Comparison of ENCODE assay signal across 8 cellular contexts in genomic region chr11:74492974-74493815, GRCh38. TPM values are rescaled to one million over a fixed set of nuclear protein-coding genes. Genes with fewer than 3 reads are reported as not detected.
DNase-seq lines count a peak whose midpoint lies in the region; ATAC-seq and TF ChIP-seq lines count a peak whose summit lies in the region.

Gene LIPT2, minus strand, starts transcription at chr11:74493724. Its CDS starts 21 bp downstream, at chr11:74493703.

- H3K36me3 ChIP-seq in SK-N-SH (replicated peaks in 1 of 2; ENCODE audit: control insufficient read depth in 1 of 2, insufficient read depth in 2 of 2, low read length in 1 of 2) (peaks cover 0 to 5% of the 10 kb centered on the region in 2 experiments), testis (ENCODE audit: low read depth, missing control alignments) (no peaks in the 10 kb centered on the region)

- peaks cover 4% of the 10 kb centered on the region for H3K27me3 Mint-ChIP-seq in glutamatergic neuron (ENCODE audit: unreplicated experiment)

- peak within 1 kb of the TSS; percentile 80 for H2AFZ ChIP-seq in SK-N-SH (ENCODE audit: low read depth)

- WGBS in SK-N-SH (ENCODE audit: low lambda C conversion rate): under 1% methylated on average over 24 of the region's 97 CpGs
- 0% methylated on average over 14 to 23 of the region's 97 CpGs for WGBS in testis, 2 donors

- peak within 1 kb of the TSS; percentile 85 for H3K4me3 Mint-ChIP-seq in glutamatergic neuron (ENCODE audit: unreplicated experiment)

- no peak for TF ChIP-seq POLR2A in testis (IDR thresholded peaks at IDR 0.05)

- H3K4me1 ChIP-seq in SK-N-SH (ENCODE audit: control insufficient read depth in 1 of 2, insufficient read depth in 2 of 2, low read depth in 1 of 2, low read length in 1 of 2) (peaks cover 0 to 10% of the 10 kb centered on the region in 2 experiments; a peak in 2 of 4 replicates), testis (peaks cover 5% of the 10 kb centered on the region)

- H3K9me3 ChIP-seq in SK-N-SH: 0 out of 2 replicates have a peak, but pooled peaks cover 10% of the 10 kb centered on the region
- no peaks in the 10 kb centered on the region for H3K9me3 ChIP-seq in testis

- no peak for TF ChIP-seq RAD21 in SK-N-SH (IDR thresholded peaks at IDR 0.05; ENCODE audit: low read length)

- ATAC-seq in HG02588 (IDR thresholded peaks at IDR 0.05; ENCODE audit: unreplicated experiment) (peak; percentile 95), omental fat pad (ENCODE audit: low FRiP score) (peak; percentile 99)
- peak; percentile 95 to 97 for ATAC-seq in activated naive CD4-positive, alpha-beta T cell treated with anti-CD3 and anti-CD28 coated beads, Interleukin-2, amount 50 U/mL, for 72 hours

- intact Hi-C loops in testis (cut with DNase I; ENCODE audit: low total_unique reads): no loop called here

- peaks cover 4% of the 10 kb centered on the region for H3K4me1 Mint-ChIP-seq in glutamatergic neuron (ENCODE audit: low read depth, unreplicated experiment)

- no peak for TF ChIP-seq CTCF in SK-N-SH (IDR thresholded peaks at IDR 0.05)
- TF ChIP-seq CTCF in glutamatergic neuron (IDR thresholded peaks at IDR 0.05; ENCODE audit: partially characterized antibody, unreplicated experiment): no peak
- no peak for TF ChIP-seq CTCF in omental fat pad (IDR thresholded peaks at IDR 0.05)
- no peak for TF ChIP-seq CTCF in testis (IDR thresholded peaks at IDR 0.05)

- no peaks in the 10 kb centered on the region for H4K20me1 ChIP-seq in SK-N-SH (ENCODE audit: insufficient read depth)

- peak within 1 kb of the TSS; percentile 79 to 98 for H3K27ac ChIP-seq in SK-N-SH (ENCODE audit: low read depth in 2 of 2, low read length in 1 of 2)
- H3K27ac ChIP-seq in testis: peak within 1 kb of the TSS; percentile 97 to 99

- peak within 1 kb of the TSS; percentile 80 for H3K4me3 ChIP-seq in GM08714 (ENCODE audit: low read length)
- H3K4me3 ChIP-seq in SK-N-SH (ENCODE audit: low read depth in 2 of 2, low read length in 1 of 2): peak within 1 kb of the TSS; percentile 76 to 90
- peak within 1 kb of the TSS; percentile 92 to 94 for H3K4me3 ChIP-seq in testis

- CTCF ChIA-PET in SK-N-SH (lab: Yijun Ruan, JAX): interaction anchor here (0.8 to 3.3 kb wide), 13 partner anchors 12 to 233 kb away, joined by 3 to 19 read pairs (median 4); no protein-coding TSS in a partner anchor

- H3K4me2 ChIP-seq in SK-N-SH: peak within 1 kb of the TSS; percentile 93

- DNase-seq in NCI-H1048 (lab: John Stamatoyannopoulos, UW) (peak; percentile 97), SK-N-SH (peak; percentile 93), glutamatergic neuron (peak; percentile 97), omental fat pad (ENCODE audit: low spot score) (peak; percentile 76), testis (peak; percentile 98)
- DNase-seq in activated naive CD4-positive, alpha-beta T cell treated with anti-CD3 and anti-CD28 coated beads, Interleukin-2, amount 50 U/mL, for 72 hours (ENCODE audit: low spot score in 2 of 2): peak; percentile 96 to 97

- H3K36me3 Mint-ChIP-seq in activated naive CD4-positive, alpha-beta T cell treated with anti-CD3 and anti-CD28 coated beads, Interleukin-2, amount 50 U/mL, for 72 hours: peaks cover 0 to 9% of the 10 kb centered on the region in 2 donors
- H3K36me3 Mint-ChIP-seq in glutamatergic neuron (ENCODE audit: unreplicated experiment): peaks cover 4% of the 10 kb centered on the region

- peaks cover 0 to 4% of the 10 kb centered on the region in 2 donors for H3K9me3 Mint-ChIP-seq in activated naive CD4-positive, alpha-beta T cell treated with anti-CD3 and anti-CD28 coated beads, Interleukin-2, amount 50 U/mL, for 72 hours
- H3K9me3 Mint-ChIP-seq in glutamatergic neuron (ENCODE audit: unreplicated experiment): no peaks in the 10 kb centered on the region

- H3K79me2 ChIP-seq in SK-N-SH (ENCODE audit: insufficient read depth): no peaks in the 10 kb centered on the region

- peak within 1 kb of the TSS; percentile 86 to 95 for H3K27ac Mint-ChIP-seq in activated naive CD4-positive, alpha-beta T cell treated with anti-CD3 and anti-CD28 coated beads, Interleukin-2, amount 50 U/mL, for 72 hours
- H3K27ac Mint-ChIP-seq in glutamatergic neuron (ENCODE audit: unreplicated experiment): no peak within 1 kb of the TSS

- H3K9me2 ChIP-seq in SK-N-SH: no peaks in the 10 kb centered on the region

- POLR2A ChIA-PET in SK-N-SH (lab: Yijun Ruan, JAX): interaction anchor here (0.5 to 2.3 kb wide), 19 partner anchors 8 to 1810 kb away, joined by 3 to 9 read pairs (median 4); partner anchors contain the start of genes PGM2L1 and POLD3

- peaks cover 11% of the 10 kb centered on the region for H3F3A ChIP-seq in SK-N-SH (replicated peaks; ENCODE audit: insufficient read depth)

- peak within 1 kb of the TSS; percentile 89 for H3K9ac ChIP-seq in SK-N-SH

- TF ChIP-seq EP300 in SK-N-SH (IDR thresholded peaks at IDR 0.05; ENCODE audit: borderline replicate concordance in 1 of 2, low read depth in 1 of 2, low read length in 1 of 2): peak in 1 of 2 experiments; percentile 35; a peak in 1 of 4 replicates

- H3K27me3 ChIP-seq in SK-N-SH (ENCODE audit: insufficient read depth) (no peaks in the 10 kb centered on the region), testis (no peaks in the 10 kb centered on the region)

TF ChIP-seq in SK-N-SH, 30 proteins besides CTCF, POLR2A, EP300 and RAD21 (continues in another document):
- TF ChIP-seq TEAD4 (IDR thresholded peaks at IDR 0.05; ENCODE audit: borderline replicate concordance, insufficient read depth): no peak
- TF ChIP-seq MEF2A (IDR thresholded peaks at IDR 0.05; ENCODE audit: borderline replicate concordance, low read depth): no peak
- TF ChIP-seq NFIC (IDR thresholded peaks at IDR 0.05; ENCODE audit: borderline replicate concordance): no peak
- TF ChIP-seq, protein P1, sequence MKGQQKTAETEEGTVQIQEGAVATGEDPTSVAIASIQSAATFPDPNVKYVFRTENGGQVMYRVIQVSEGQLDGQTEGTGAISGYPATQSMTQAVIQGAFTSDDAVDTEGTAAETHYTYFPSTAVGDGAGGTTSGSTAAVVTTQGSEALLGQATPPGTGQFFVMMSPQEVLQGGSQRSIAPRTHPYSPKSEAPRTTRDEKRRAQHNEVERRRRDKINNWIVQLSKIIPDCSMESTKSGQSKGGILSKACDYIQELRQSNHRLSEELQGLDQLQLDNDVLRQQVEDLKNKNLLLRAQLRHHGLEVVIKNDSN (IDR thresholded peaks at IDR 0.05; ENCODE audit: borderline replicate concordance, low read depth): no peak
- TF ChIP-seq RXRA (IDR thresholded peaks at IDR 0.05; ENCODE audit: borderline replicate concordance, low read depth): no peak
- TF ChIP-seq SIN3A (IDR thresholded peaks at IDR 0.05; ENCODE audit: borderline replicate concordance, low read depth, low read length): peak; percentile 62; the same call in 1 of the 2 replicates
- TF ChIP-seq SMC3 (IDR thresholded peaks at IDR 0.05; ENCODE audit: low read depth, low read length): no peak
- no peak for TF ChIP-seq FOXJ3 (CRISPR knock-in tag; IDR thresholded peaks at IDR 0.05)
- no peak for TF ChIP-seq REST (IDR thresholded peaks at IDR 0.05; ENCODE audit: low read depth, low read length)
- TF ChIP-seq MXI1 (IDR thresholded peaks at IDR 0.05; ENCODE audit: low read depth, low read length): peak; percentile 56; the same call in 1 of the 2 replicates
- 0 out of 2 replicates have a peak, but pooled peaks have one; percentile 49 for TF ChIP-seq FOXM1 (IDR thresholded peaks at IDR 0.05; ENCODE audit: low read depth)
- TF ChIP-seq GABPA (IDR thresholded peaks at IDR 0.05; ENCODE audit: low read depth): no peak
- TF ChIP-seq, protein P2, sequence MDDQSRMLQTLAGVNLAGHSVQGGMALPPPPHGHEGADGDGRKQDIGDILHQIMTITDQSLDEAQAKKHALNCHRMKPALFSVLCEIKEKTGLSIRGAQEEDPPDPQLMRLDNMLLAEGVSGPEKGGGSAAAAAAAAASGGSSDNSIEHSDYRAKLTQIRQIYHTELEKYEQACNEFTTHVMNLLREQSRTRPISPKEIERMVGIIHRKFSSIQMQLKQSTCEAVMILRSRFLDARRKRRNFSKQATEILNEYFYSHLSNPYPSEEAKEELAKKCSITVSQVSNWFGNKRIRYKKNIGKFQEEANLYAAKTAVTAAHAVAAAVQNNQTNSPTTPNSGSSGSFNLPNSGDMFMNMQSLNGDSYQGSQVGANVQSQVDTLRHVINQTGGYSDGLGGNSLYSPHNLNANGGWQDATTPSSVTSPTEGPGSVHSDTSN (IDR thresholded peaks at IDR 0.05): no peak
- TF ChIP-seq CHD2 (IDR thresholded peaks at IDR 0.05; ENCODE audit: low read length, partially characterized antibody): no peak
- no peak for TF ChIP-seq YY1 (IDR thresholded peaks at IDR 0.05; ENCODE audit: low read depth)

RNA-seq across cellular contexts. Expression of gene LIPT2, which starts in this region (rescaled TPM):
- 4.6 and 5.3 TPM in 2 replicates for polyA plus RNA-seq in SK-N-SH (2012; rRNA removed)
- polyA plus RNA-seq in SK-N-SH (2012; cell fraction: cytosol; rRNA removed): 3.2 and 4.3 TPM in 2 replicates
- 3.1 and 3.2 TPM in 2 replicates for polyA plus RNA-seq in SK-N-SH (2012; cell fraction: nucleus; rRNA removed)
- total RNA-seq in activated naive CD4-positive, alpha-beta T cell treated with anti-CD3 and anti-CD28 coated beads, Interleukin-2, amount 50 U/mL, for 72 hours: 1 to 10 TPM; 2.6 to 4.7 TPM
- 2.5 TPM for total RNA-seq in glutamatergic neuron (ENCODE audit: unreplicated experiment)
- total RNA-seq in omental fat pad: 1 to 10 TPM; 2.2 to 4.7 (median 3.4) TPM
- 10 to 100 TPM; 32.6 to 43.1 TPM for total RNA-seq in testis
- polyA plus RNA-seq in testis (ENCODE audit: insufficient read depth, low read depth, low replicate concordance): 25.0 TPM

Comparison
In these comparisons a context has a peak if more than half of its experiments do, and no peak if none do; other contexts are left out.
1. Peak in every context shown above with its lines: DNase-seq, ATAC-seq, H3K4me3 ChIP-seq and H3K27ac ChIP-seq.